In genomic region chr10:78664929-78665525, GRCh38 we compare ENCODE assay signal across 8 cellular contexts.
DNase-seq lines count a peak whose midpoint lies in the region; TF ChIP-seq lines count a peak whose summit lies in the region.

No MANE protein-coding gene starts in this region.

- DNase-seq in NCI-H146 (lab: John Stamatoyannopoulos, UW) (peak; percentile 31), NCI-H146 treated with DMSO at 0.1 percent for 48 hours (lab: John Stamatoyannopoulos, UW; ENCODE audit: unreplicated experiment) (no peak), MV-4-11 (lab: John Stamatoyannopoulos, UW) (peak; percentile 21), colonic mucosa (peak; percentile 47), progenitor cell of endocrine pancreas (ENCODE audit: low spot score, unreplicated experiment) (no peak), SW480 (ENCODE audit: low spot score) (no peak), AG08396 (ENCODE audit: low spot score) (no peak), iPS-NIHi7 (ENCODE audit: extremely low spot score) (no peak)

- no peaks in the 10 kb centered on the region for H3K27me3 Mint-ChIP-seq in progenitor cell of endocrine pancreas

- H3K27ac ChIP-seq in colonic mucosa = no peak overlapping the region

- H3K9ac ChIP-seq in colonic mucosa (ENCODE audit: low read depth in 2 of 2, low read length in 2 of 2) = no peak overlapping the region

- no peaks in the 10 kb centered on the region for H3K36me3 ChIP-seq in colonic mucosa

- no peak overlapping the region for H3K4me3 ChIP-seq in colonic mucosa

- H3K36me3 Mint-ChIP-seq in progenitor cell of endocrine pancreas (ENCODE audit: insufficient read depth) = peaks cover 2% of the 10 kb centered on the region

- H3K9me3 Mint-ChIP-seq in progenitor cell of endocrine pancreas (ENCODE audit: low read depth) = peaks cover 16% of the 10 kb centered on the region

- TF ChIP-seq CTCF in colonic mucosa (IDR thresholded peaks at IDR 0.05) (peak; percentile 37), progenitor cell of endocrine pancreas (IDR thresholded peaks at IDR 0.05; ENCODE audit: unreplicated experiment) (peak; percentile 54)

- no peak overlapping the region for H3K27ac Mint-ChIP-seq in progenitor cell of endocrine pancreas

- H3K4me3 Mint-ChIP-seq in progenitor cell of endocrine pancreas (ENCODE audit: low read depth) = no peak overlapping the region

- no peaks in the 10 kb centered on the region for H3K9me3 ChIP-seq in colonic mucosa

- no peaks in the 10 kb centered on the region for H3K4me1 ChIP-seq in colonic mucosa

- intact Hi-C loops in colonic mucosa (cut with DNase I) = no loop called here

- H3K27me3 ChIP-seq in colonic mucosa = no peaks in the 10 kb centered on the region

- peaks cover 3% of the 10 kb centered on the region for H3K4me1 Mint-ChIP-seq in progenitor cell of endocrine pancreas (ENCODE audit: low read depth)

Comparison
In these comparisons a context has a peak if more than half of its experiments do, and no peak if none do; other contexts are left out.
1. DNase-seq: peak in NCI-H146 (single experiment), MV-4-11 (single experiment) and colonic mucosa (single experiment); none in NCI-H146 treated with DMSO at 0.1 percent for 48 hours (single experiment), progenitor cell of endocrine pancreas (single experiment), SW480 (single experiment), AG08396 (single experiment) and iPS-NIHi7 (single experiment).